In the genomic region with DNA sequence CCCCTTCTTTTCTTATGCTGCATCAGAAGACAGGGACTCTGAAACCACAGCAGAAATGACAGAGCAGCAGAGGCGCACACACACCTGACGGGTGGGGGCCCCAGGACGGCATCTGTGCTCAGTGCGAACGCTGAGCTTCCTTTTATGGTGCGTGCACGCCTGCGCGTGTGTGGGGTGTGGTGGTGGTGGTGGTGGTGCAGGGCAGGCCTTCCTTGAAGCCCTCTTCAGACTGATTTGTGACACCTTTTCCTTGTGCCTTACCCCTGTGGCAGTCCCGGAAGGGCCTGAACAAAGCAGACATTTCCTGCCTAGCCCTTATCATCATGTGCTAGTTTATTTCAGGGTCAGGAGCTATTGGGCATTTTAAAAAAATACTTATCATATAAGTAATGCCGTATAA, we compare ENCODE assay signal across 16 cellular contexts.
DNase-seq lines count a peak whose midpoint lies in the region; ATAC-seq and TF ChIP-seq lines count a peak whose summit lies in the region.
"Had no signal": no experiment of that assay in that cellular context is flagged by ENCODE, and none has a peak within 500 bp of the region (broad histone marks: within the 10 kb centered on the region; RNA-seq: fewer than 3 reads in every experiment).

No MANE protein-coding gene starts in this region.

- H3K9me3 ChIP-seq in IMR-90 (ENCODE audit: control insufficient read depth, insufficient read depth, low read length): no peaks in the 10 kb centered on the region
- H3K9me3 ChIP-seq: colonic mucosa, esophagus muscularis mucosa had no signal

- peaks cover 16% of the 10 kb centered on the region for H4K20me1 ChIP-seq in IMR-90 (ENCODE audit: insufficient read depth, low read length)

- H3K9ac ChIP-seq in IMR-90 (ENCODE audit: low read depth, low read length): no peak overlapping the region

- no peak overlapping the region for H4K5ac ChIP-seq in IMR-90 (ENCODE audit: low read depth, low read length)

- H3K27me3 Mint-ChIP-seq in activated CD4-positive, alpha-beta T cell treated with anti-CD3 and anti-CD28 coated beads, Interleukin-2, amount 10 ng/mL, durations not matched to agents 7 days and 5 days: peaks cover 16% of the 10 kb centered on the region

- H2AK5ac ChIP-seq in IMR-90 (ENCODE audit: low read depth, low read length): 0 out of 2 replicates have a peak overlapping the region, but pooled peaks have one; percentile 10

- H3K4ac ChIP-seq in IMR-90 (ENCODE audit: low read depth, low read length): no peak overlapping the region

- H2AFZ ChIP-seq in IMR-90 (replicated peaks; ENCODE audit: low read length, poor library complexity): no peak overlapping the region
- H2AFZ ChIP-seq: hepatocyte had no signal

- no peaks in the 10 kb centered on the region for H3K36me3 ChIP-seq in IMR-90 (ENCODE audit: control insufficient read depth, insufficient read depth, low read length)
- H3K36me3 ChIP-seq: colonic mucosa, esophagus muscularis mucosa had no signal

- no peak for TF ChIP-seq RAD21 in IMR-90 (IDR thresholded peaks at IDR 0.05; ENCODE audit: low read length)

- no peak overlapping the region for H3K27ac ChIP-seq in IMR-90 (ENCODE audit: insufficient read depth, low read length)
- H3K27ac ChIP-seq: colonic mucosa, hepatocyte had no signal

- H2BK15ac ChIP-seq in IMR-90 (ENCODE audit: low read depth, low read length): no peak overlapping the region

- H3K4me1 ChIP-seq in IMR-90 (ENCODE audit: control insufficient read depth, insufficient read depth, low read length): peaks cover 17% of the 10 kb centered on the region
- H3K4me1 ChIP-seq: colonic mucosa had no signal

- H3K56ac ChIP-seq in IMR-90 (ENCODE audit: extremely low read depth, insufficient read depth, low read length): no peak overlapping the region

- DNase-seq in activated CD4-positive, alpha-beta T cell treated with anti-CD3 and anti-CD28 coated beads for 48 hours: peak; percentile 32
- no peak for DNase-seq in activated CD4-positive, alpha-beta T cell treated with anti-CD3 and anti-CD28 coated beads, Interleukin-2, amount 10 ng/mL, durations not matched to agents 7 days and 5 days
- DNase-seq in IMR-90 (no peak), dermis blood vessel endothelial cell (peak; percentile 79), AML-193 (lab: John Stamatoyannopoulos, UW) (no peak), NOMO-1 (lab: John Stamatoyannopoulos, UW; ENCODE audit: unreplicated experiment in 2 of 2) (no peak)
- no peak for DNase-seq in stimulated activated effector memory CD8-positive, alpha-beta T cell treated with anti-CD3 and anti-CD28 coated beads, Interleukin-12 subunit alpha, Interleukin-12 subunit beta, amount 100 ng/mL, for 72 hours (ENCODE audit: low spot score in 2 of 2)
- DNase-seq: amniotic stem cell, colonic mucosa, COR-L47, Karpas-422, NCI-H446 had no signal

- H2BK5ac ChIP-seq in IMR-90 (ENCODE audit: low read depth, low read length, poor library complexity, severe bottlenecking): no peak overlapping the region

- no peak for ATAC-seq in IMR-90 (ENCODE audit: low read depth)
- peak; percentile 62 for ATAC-seq in stimulated activated effector memory CD8-positive, alpha-beta T cell treated with anti-CD3 and anti-CD28 coated beads, Interleukin-12 subunit alpha, Interleukin-12 subunit beta, amount 100 ng/mL, for 72 hours
- ATAC-seq in GM18502 (IDR thresholded peaks at IDR 0.05; ENCODE audit: poor library complexity, unreplicated experiment): no peak
- ATAC-seq: SK-N-SH treated with all-trans-retinoic acid at 6 μM for 48 hours had no signal

- no peak overlapping the region for H4K8ac ChIP-seq in IMR-90 (ENCODE audit: low read depth in 2 of 2, low read length in 2 of 2)

- no peak overlapping the region for H3K27ac Mint-ChIP-seq in activated CD4-positive, alpha-beta T cell treated with anti-CD3 and anti-CD28 coated beads, Interleukin-2, amount 10 ng/mL, durations not matched to agents 7 days and 5 days
- no peak overlapping the region for H3K27ac Mint-ChIP-seq in stimulated activated effector memory CD8-positive, alpha-beta T cell treated with anti-CD3 and anti-CD28 coated beads, Interleukin-12 subunit alpha, Interleukin-12 subunit beta, amount 100 ng/mL, for 72 hours

- H3K4me3 Mint-ChIP-seq in activated CD4-positive, alpha-beta T cell treated with anti-CD3 and anti-CD28 coated beads, Interleukin-2, amount 10 ng/mL, durations not matched to agents 7 days and 5 days: no peak overlapping the region
- no peak overlapping the region for H3K4me3 Mint-ChIP-seq in stimulated activated effector memory CD8-positive, alpha-beta T cell treated with anti-CD3 and anti-CD28 coated beads, Interleukin-12 subunit alpha, Interleukin-12 subunit beta, amount 100 ng/mL, for 72 hours

- H3K79me1 ChIP-seq in IMR-90 (ENCODE audit: low read depth in 1 of 2, low read length in 2 of 2): peaks cover 0 to 15% of the 10 kb centered on the region in 2 experiments; a peak in 1 of 4 replicates

- H2BK120ac ChIP-seq in IMR-90 (ENCODE audit: low read depth, low read length): no peak overlapping the region

- no peak overlapping the region for H3K4me2 ChIP-seq in IMR-90 (ENCODE audit: low read depth, low read length)
- H3K4me2 ChIP-seq: hepatocyte had no signal

- no peak for TF ChIP-seq POLR2A in IMR-90 (IDR thresholded peaks at IDR 0.05; ENCODE audit: low read depth, low read length)

- H2BK20ac ChIP-seq in IMR-90 (ENCODE audit: low read depth, low read length): no peak overlapping the region

- in situ Hi-C loops in IMR-90 (cut with MboI; ENCODE audit: low sequenced_read_pairs): no loop called here

- dilution Hi-C loops in IMR-90 (cut with HindIII; ENCODE audit: low sequenced_read_pairs, unreplicated experiment): no loop called here

- H3K27me3 ChIP-seq in IMR-90 (ENCODE audit: control insufficient read depth, insufficient read depth, low read length): no peaks in the 10 kb centered on the region
- H3K27me3 ChIP-seq: colonic mucosa, esophagus muscularis mucosa, hepatocyte had no signal

- POLR2A ChIA-PET in activated CD4-positive, alpha-beta T cell treated with anti-CD3 and anti-CD28 coated beads, Interleukin-2, amount 10 ng/mL, durations not matched to agents 7 days and 5 days (lab: Charles Lee): no interaction called here
- POLR2A ChIA-PET in IMR-90 (lab: Charles Lee; ENCODE audit: unreplicated experiment): no interaction called here

- no peak overlapping the region for H4K91ac ChIP-seq in IMR-90 (ENCODE audit: insufficient read depth, low read depth, low read length)

- H3K23ac ChIP-seq in IMR-90 (ENCODE audit: low read depth, low read length): no peak overlapping the region

- H3K9me1 ChIP-seq in IMR-90 (ENCODE audit: insufficient read depth, low read length): no peaks in the 10 kb centered on the region; the same call in 1 of the 2 replicates

- CTCF ChIA-PET in activated CD4-positive, alpha-beta T cell treated with anti-CD3 and anti-CD28 coated beads, Interleukin-2, amount 10 ng/mL, durations not matched to agents 7 days and 5 days (lab: Charles Lee): no interaction called here
- CTCF ChIA-PET in IMR-90 (lab: Yijun Ruan, JAX): interaction anchor here (1.4 kb wide), 1 partner anchor 80 kb away, joined by 6 read pairs; no protein-coding TSS in a partner anchor

- H3K14ac ChIP-seq in IMR-90 (replicated peaks; ENCODE audit: low read depth, low read length): no peak overlapping the region

- no peak overlapping the region for H3K4me3 ChIP-seq in IMR-90 (ENCODE audit: insufficient read depth, low read depth, low read length)
- H3K4me3 ChIP-seq: colonic mucosa, esophagus muscularis mucosa, hepatocyte had no signal

- H3K4me1 Mint-ChIP-seq in activated CD4-positive, alpha-beta T cell treated with anti-CD3 and anti-CD28 coated beads, Interleukin-2, amount 10 ng/mL, durations not matched to agents 7 days and 5 days: no peaks in the 10 kb centered on the region
- H3K4me1 Mint-ChIP-seq in stimulated activated effector memory CD8-positive, alpha-beta T cell treated with anti-CD3 and anti-CD28 coated beads, Interleukin-12 subunit alpha, Interleukin-12 subunit beta, amount 100 ng/mL, for 72 hours: no peaks in the 10 kb centered on the region

- no peak overlapping the region for H2AK9ac ChIP-seq in IMR-90 (replicated peaks; ENCODE audit: low read depth, low read length, poor library complexity)

- WGBS in IMR-90 (ENCODE audit: extremely low coverage in 2 of 2, insufficient read length in 1 of 2), 2 experiments: 93% methylated on average over 3 of the region's 11 CpGs; no CpG with 5 or more reads in 1 of the 2 experiments

- intact Hi-C loops in IMR-90 (cut with micrococcal nuclease): loop anchor here (5.0 kb wide), 1 partner anchor 49 kb away; no protein-coding TSS in a partner anchor

- no peak for TF ChIP-seq CTCF in IMR-90 (conservative IDR thresholded peaks at IDR 0.05; ENCODE audit: low read depth, low read length)

- no peaks in the 10 kb centered on the region for H3K9me3 Mint-ChIP-seq in activated CD4-positive, alpha-beta T cell treated with anti-CD3 and anti-CD28 coated beads, Interleukin-2, amount 10 ng/mL, durations not matched to agents 7 days and 5 days
- H3K9me3 Mint-ChIP-seq in stimulated activated effector memory CD8-positive, alpha-beta T cell treated with anti-CD3 and anti-CD28 coated beads, Interleukin-12 subunit alpha, Interleukin-12 subunit beta, amount 100 ng/mL, for 72 hours: no peaks in the 10 kb centered on the region

- H3K18ac ChIP-seq in IMR-90 (ENCODE audit: low read depth, low read length): no peak overlapping the region

- no peaks in the 10 kb centered on the region for H3K36me3 Mint-ChIP-seq in activated CD4-positive, alpha-beta T cell treated with anti-CD3 and anti-CD28 coated beads, Interleukin-2, amount 10 ng/mL, durations not matched to agents 7 days and 5 days (ENCODE audit: low read depth)
- H3K36me3 Mint-ChIP-seq in stimulated activated effector memory CD8-positive, alpha-beta T cell treated with anti-CD3 and anti-CD28 coated beads, Interleukin-12 subunit alpha, Interleukin-12 subunit beta, amount 100 ng/mL, for 72 hours: no peaks in the 10 kb centered on the region

- BruUV-seq in IMR-90 (replicated peaks; lab: Mats Ljungman, UMichigan): no TSS peak

TF ChIP-seq in IMR-90, 13 proteins besides CTCF, POLR2A, EP300 and RAD21 (continues in another document):
- TF ChIP-seq MXI1 (IDR thresholded peaks at IDR 0.05; ENCODE audit: borderline replicate concordance, low read depth, low read length) (no peak), MAZ (IDR thresholded peaks at IDR 0.05; ENCODE audit: borderline replicate concordance, low read depth, low read length) (no peak), NFE2L2 (IDR thresholded peaks at IDR 0.05; ENCODE audit: low read depth, low read length) (no peak)
- TF ChIP-seq, protein P1, sequence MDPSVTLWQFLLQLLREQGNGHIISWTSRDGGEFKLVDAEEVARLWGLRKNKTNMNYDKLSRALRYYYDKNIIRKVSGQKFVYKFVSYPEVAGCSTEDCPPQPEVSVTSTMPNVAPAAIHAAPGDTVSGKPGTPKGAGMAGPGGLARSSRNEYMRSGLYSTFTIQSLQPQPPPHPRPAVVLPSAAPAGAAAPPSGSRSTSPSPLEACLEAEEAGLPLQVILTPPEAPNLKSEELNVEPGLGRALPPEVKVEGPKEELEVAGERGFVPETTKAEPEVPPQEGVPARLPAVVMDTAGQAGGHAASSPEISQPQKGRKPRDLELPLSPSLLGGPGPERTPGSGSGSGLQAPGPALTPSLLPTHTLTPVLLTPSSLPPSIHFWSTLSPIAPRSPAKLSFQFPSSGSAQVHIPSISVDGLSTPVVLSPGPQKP (IDR thresholded peaks at IDR 0.05; ENCODE audit: borderline replicate concordance, low read depth, low read length): no peak

Comparison
In these comparisons a context has a peak if more than half of its experiments do, and no peak if none do; other contexts are left out.
1. DNase-seq: peak in activated CD4-positive, alpha-beta T cell treated with anti-CD3 and anti-CD28 coated beads for 48 hours (single experiment) and dermis blood vessel endothelial cell (single experiment); none in activated CD4-positive, alpha-beta T cell treated with anti-CD3 and anti-CD28 coated beads, Interleukin-2, amount 10 ng/mL, durations not matched to agents 7 days and 5 days (single experiment), IMR-90 (single experiment), stimulated activated effector memory CD8-positive, alpha-beta T cell treated with anti-CD3 and anti-CD28 coated beads, Interleukin-12 subunit alpha, Interleukin-12 subunit beta, amount 100 ng/mL, for 72 hours (0 of 2), AML-193 (0 of 2) and NOMO-1 (0 of 2).